Comparison of ENCODE assay signal across 15 cellular contexts in the genomic region with DNA sequence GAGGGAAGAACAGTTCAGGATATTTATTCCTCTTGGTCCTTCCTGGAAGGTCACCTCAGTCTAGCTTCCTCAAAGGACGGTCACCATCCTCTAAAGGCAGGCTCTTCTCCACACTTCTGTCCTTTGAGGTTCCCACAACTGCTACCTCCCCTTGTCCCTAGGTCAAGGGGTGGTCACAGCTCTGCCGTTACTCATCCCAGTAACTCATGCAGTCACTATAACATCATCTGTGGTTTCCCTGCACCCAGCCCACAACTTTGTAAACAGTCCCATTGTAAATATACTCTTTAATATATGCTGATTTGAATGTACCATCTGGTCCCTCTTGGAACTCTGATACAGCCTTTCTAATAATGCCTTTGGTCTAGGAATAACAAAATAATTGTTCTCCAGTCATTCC.
DNase-seq lines count a peak whose midpoint lies in the region; ATAC-seq and TF ChIP-seq lines count a peak whose summit lies in the region.
"Had no signal": no experiment of that assay in that cellular context is flagged by ENCODE, and none has a peak within 500 bp of the region (broad histone marks: within the 10 kb centered on the region; RNA-seq: fewer than 3 reads in every experiment).

No MANE protein-coding gene starts in this region.

- peak; percentile 52 for ATAC-seq in naive thymus-derived CD4-positive, alpha-beta T cell
- ATAC-seq: right cardiac atrium had no signal

- no peak overlapping the region for H3K4me3 Mint-ChIP-seq in activated CD4-positive, alpha-beta T cell treated with anti-CD3 and anti-CD28 coated beads, Interleukin-2, amount 10 ng/mL, durations not matched to agents 24 days and 14 days
- H3K4me3 Mint-ChIP-seq in naive thymus-derived CD4-positive, alpha-beta T cell: no peak overlapping the region
- no peak overlapping the region for H3K4me3 Mint-ChIP-seq in chondrocyte (ENCODE audit: unreplicated experiment)
- H3K4me3 Mint-ChIP-seq: activated B cell treated with CpG ODN at 0.5 μM for 24 hours had no signal

- peaks cover 4% of the 10 kb centered on the region for H3K36me3 Mint-ChIP-seq in activated CD4-positive, alpha-beta T cell treated with anti-CD3 and anti-CD28 coated beads, Interleukin-2, amount 10 ng/mL, durations not matched to agents 24 days and 14 days (ENCODE audit: low read depth)
- peaks cover 0 to 11% (median 2%) of the 10 kb centered on the region in 5 donors for H3K36me3 Mint-ChIP-seq in naive thymus-derived CD4-positive, alpha-beta T cell
- H3K36me3 Mint-ChIP-seq in chondrocyte (ENCODE audit: low read depth): no peaks in the 10 kb centered on the region

- H3K36me3 ChIP-seq in naive thymus-derived CD4-positive, alpha-beta T cell (ENCODE audit: control insufficient read depth in 2 of 3, insufficient read depth in 3 of 3, low read length in 3 of 3): no peaks in the 10 kb centered on the region

- peak; percentile 56 for DNase-seq in activated CD4-positive, alpha-beta T cell treated with anti-CD3 and anti-CD28 coated beads, Interleukin-2, amount 10 ng/mL, durations not matched to agents 24 days and 14 days
- DNase-seq in activated CD4-positive, alpha-beta T cell treated with anti-CD3 and anti-CD28 coated beads, Interleukin-2, amount 50 U/mL, for 4 hours: no peak
- DNase-seq in GM10266 (ENCODE audit: extremely low spot score) (peak; percentile 4), SW480 (ENCODE audit: low spot score) (peak; percentile 50), OCI-M2 (lab: John Stamatoyannopoulos, UW; ENCODE audit: unreplicated experiment) (no peak), SW 1271 (lab: John Stamatoyannopoulos, UW) (no peak), chondrocyte (ENCODE audit: low spot score) (no peak)
- no peak for DNase-seq in naive thymus-derived CD4-positive, alpha-beta T cell
- DNase-seq: activated B cell treated with CpG ODN at 0.5 μM for 24 hours, H7, mammary epithelial cell, NCI-H187 treated with DMSO at 0.1 percent for 48 hours, NCI-H748 treated with DMSO at 0.1 percent for 48 hours, right cardiac atrium had no signal

- H3K27me3 ChIP-seq in naive thymus-derived CD4-positive, alpha-beta T cell (ENCODE audit: control insufficient read depth in 2 of 2, insufficient read depth in 2 of 2, low read length in 2 of 2): no peaks in the 10 kb centered on the region

- H3K9me3 Mint-ChIP-seq in activated CD4-positive, alpha-beta T cell treated with anti-CD3 and anti-CD28 coated beads, Interleukin-2, amount 10 ng/mL, durations not matched to agents 24 days and 14 days: peaks cover 22% of the 10 kb centered on the region
- peaks cover 0 to 11% (median 0%) of the 10 kb centered on the region in 11 donors for H3K9me3 Mint-ChIP-seq in naive thymus-derived CD4-positive, alpha-beta T cell
- H3K9me3 Mint-ChIP-seq in chondrocyte (ENCODE audit: low read depth): peaks cover 11% of the 10 kb centered on the region
- H3K9me3 Mint-ChIP-seq: activated B cell treated with CpG ODN at 0.5 μM for 24 hours had no signal

- no peaks in the 10 kb centered on the region for H3K9me3 ChIP-seq in naive thymus-derived CD4-positive, alpha-beta T cell (ENCODE audit: control insufficient read depth in 2 of 3, low read length in 3 of 3)

- no peaks in the 10 kb centered on the region for H3K4me1 ChIP-seq in naive thymus-derived CD4-positive, alpha-beta T cell (ENCODE audit: control insufficient read depth in 2 of 2, insufficient read depth in 2 of 2, low read length in 2 of 2)

- H3K4me3 ChIP-seq in naive thymus-derived CD4-positive, alpha-beta T cell (ENCODE audit: low read length): no peak overlapping the region

- intact Hi-C loops in activated CD4-positive, alpha-beta T cell treated with anti-CD3 and anti-CD28 coated beads, Interleukin-2, amount 10 ng/mL, durations not matched to agents 24 days and 14 days (cut with micrococcal nuclease): loop anchor here (5.0 to 10.0 kb wide), 2 partner anchors 62 to 1161 kb away; no protein-coding TSS in a partner anchor
- intact Hi-C loops in naive thymus-derived CD4-positive, alpha-beta T cell (cut with micrococcal nuclease): no loop called here

- POLR2A ChIA-PET in naive thymus-derived CD4-positive, alpha-beta T cell (lab: Charles Lee): no interaction called here

- H3K4me1 Mint-ChIP-seq in activated CD4-positive, alpha-beta T cell treated with anti-CD3 and anti-CD28 coated beads, Interleukin-2, amount 10 ng/mL, durations not matched to agents 24 days and 14 days: peaks cover 18% of the 10 kb centered on the region
- H3K4me1 Mint-ChIP-seq in naive thymus-derived CD4-positive, alpha-beta T cell: peaks cover 0 to 16% (median 0%) of the 10 kb centered on the region in 7 donors
- peaks cover 17% of the 10 kb centered on the region for H3K4me1 Mint-ChIP-seq in chondrocyte (ENCODE audit: low read depth)
- H3K4me1 Mint-ChIP-seq: activated B cell treated with CpG ODN at 0.5 μM for 24 hours had no signal

- no peaks in the 10 kb centered on the region for H3K27me3 Mint-ChIP-seq in activated CD4-positive, alpha-beta T cell treated with anti-CD3 and anti-CD28 coated beads, Interleukin-2, amount 10 ng/mL, durations not matched to agents 24 days and 14 days
- peaks cover 0 to 3% (median 0%) of the 10 kb centered on the region in 5 donors for H3K27me3 Mint-ChIP-seq in naive thymus-derived CD4-positive, alpha-beta T cell
- H3K27me3 Mint-ChIP-seq in chondrocyte (ENCODE audit: low read depth): no peaks in the 10 kb centered on the region
- H3K27me3 Mint-ChIP-seq: activated B cell treated with CpG ODN at 0.5 μM for 24 hours had no signal

- no peak for TF ChIP-seq CTCF in GM10266 (IDR thresholded peaks at IDR 0.05; ENCODE audit: control insufficient read depth, insufficient read depth, low read depth, missing control alignments)
- no peak for TF ChIP-seq CTCF in chondrocyte (IDR thresholded peaks at IDR 0.05)

- CTCF ChIA-PET in naive thymus-derived CD4-positive, alpha-beta T cell (lab: Charles Lee): no interaction called here

- H3K27ac Mint-ChIP-seq in activated CD4-positive, alpha-beta T cell treated with anti-CD3 and anti-CD28 coated beads, Interleukin-2, amount 10 ng/mL, durations not matched to agents 24 days and 14 days: peak overlapping the region; percentile 43
- peak overlapping the region in 1 of 9 donors; percentile 34 for H3K27ac Mint-ChIP-seq in naive thymus-derived CD4-positive, alpha-beta T cell
- H3K27ac Mint-ChIP-seq in chondrocyte (ENCODE audit: unreplicated experiment): no peak overlapping the region
- H3K27ac Mint-ChIP-seq: activated B cell treated with CpG ODN at 0.5 μM for 24 hours had no signal

- no peak overlapping the region for H3K27ac ChIP-seq in naive thymus-derived CD4-positive, alpha-beta T cell (ENCODE audit: low read depth, low read length)
- H3K27ac ChIP-seq: KMS-11 had no signal

Comparison
In these comparisons a context has a peak if more than half of its experiments do, and no peak if none do; other contexts are left out.
1. DNase-seq: peak in activated CD4-positive, alpha-beta T cell treated with anti-CD3 and anti-CD28 coated beads, Interleukin-2, amount 10 ng/mL, durations not matched to agents 24 days and 14 days (single experiment), GM10266 (single experiment) and SW480 (single experiment); none in activated CD4-positive, alpha-beta T cell treated with anti-CD3 and anti-CD28 coated beads, Interleukin-2, amount 50 U/mL, for 4 hours (0 of 2), naive thymus-derived CD4-positive, alpha-beta T cell (0 of 9), OCI-M2 (single experiment), SW 1271 (0 of 2) and chondrocyte (single experiment).